ENCODE assay signal across 28 cellular contexts in genomic region chr11:105860105-105860504, GRCh38.
"Had no signal": no experiment of that assay in that cellular context is flagged by ENCODE, and none has a peak within 500 bp of the region (broad histone marks: within the 10 kb centered on the region; RNA-seq: fewer than 3 reads in every experiment).

No MANE protein-coding gene starts in this region.

- DNase-seq: activated B cell treated with CpG ODN at 0.5 μM for 24 hours; activated CD4-positive, alpha-beta memory T cell treated with anti-CD3 and anti-CD28 coated beads for 36 hours; activated CD4-positive, alpha-beta T cell treated with anti-CD3 and anti-CD28 coated beads for 4 hours; activated CD4-positive, alpha-beta T cell treated with anti-CD3 and anti-CD28 coated beads, Interleukin-2, amount 10 ng/mL, durations not matched to agents 24 days and 14 days; activated CD4-positive, alpha-beta T cell treated with anti-CD3 and anti-CD28 coated beads, Interleukin-2, amount 50 U/mL, for 1 hour; activated CD4-positive, alpha-beta T cell treated with anti-CD3 and anti-CD28 coated beads, Interleukin-2, amount 50 U/mL, for 4 hours; activated CD4-positive, CD25-positive, alpha-beta regulatory T cell treated with anti-CD3 and anti-CD28 coated beads, Interleukin-2, amount 50 U/mL, for 72 hours; activated CD8-positive, alpha-beta memory T cell treated with anti-CD3 and anti-CD28 coated beads, Interleukin-2, amount 50 U/mL, for 4 hours; activated CD8-positive, alpha-beta T cell treated with anti-CD3 and anti-CD28 coated beads for 36 hours; activated effector memory CD4-positive, alpha-beta T cell treated with anti-CD3 and anti-CD28 coated beads, Interleukin-2, amount 50 U/mL, for 16 hours; activated gamma-delta T cell treated with Interleukin-2 at 50 U/mL for 16 hours; activated naive CD4-positive, alpha-beta T cell; activated naive CD4-positive, alpha-beta T cell treated with anti-CD3 and anti-CD28 coated beads for 36 hours; activated naive CD4-positive, alpha-beta T cell treated with anti-CD3 and anti-CD28 coated beads, Interleukin-2, amount 50 U/mL, for 16 hours; activated naive CD8-positive, alpha-beta T cell treated with anti-CD3 and anti-CD28 coated beads for 36 hours; activated T-cell treated with anti-CD3 and anti-CD28 coated beads for 4 hours; activated T-cell treated with anti-CD3 and anti-CD28 coated beads, Interleukin-2, amount 50 U/mL, for 1 hour; activated T-cell treated with anti-CD3 and anti-CD28 coated beads, Interleukin-2, amount 50 U/mL, for 4 hours; activated T-cell treated with anti-CD3 and anti-CD28 coated beads, Interleukin-2, amount 50 U/mL, for 72 hours; adrenal gland; amniotic stem cell; aorta; body of pancreas; cerebellar nuclear complex; T-helper 2 cell; T-helper 9 cell had no signal

- ATAC-seq: activated CD8-positive, alpha-beta T cell treated with anti-CD3 and anti-CD28 coated beads for 36 hours; activated naive CD4-positive, alpha-beta T cell treated with anti-CD3 and anti-CD28 coated beads, Interleukin-2, amount 50 U/mL, for 72 hours; activated T-cell treated with anti-CD3 and anti-CD28 coated beads, Interleukin-2, amount 50 U/mL, for 4 hours; activated T-cell treated with anti-CD3 and anti-CD28 coated beads, Interleukin-2, amount 50 U/mL, for 72 hours; activated T-helper 17 cell treated with anti-CD3 and anti-CD28 coated beads, Interleukin-2, amount 50 U/mL, for 72 hours; body of pancreas had no signal
